8 cellular contexts compared by ENCODE assay signal in the genomic region with DNA sequence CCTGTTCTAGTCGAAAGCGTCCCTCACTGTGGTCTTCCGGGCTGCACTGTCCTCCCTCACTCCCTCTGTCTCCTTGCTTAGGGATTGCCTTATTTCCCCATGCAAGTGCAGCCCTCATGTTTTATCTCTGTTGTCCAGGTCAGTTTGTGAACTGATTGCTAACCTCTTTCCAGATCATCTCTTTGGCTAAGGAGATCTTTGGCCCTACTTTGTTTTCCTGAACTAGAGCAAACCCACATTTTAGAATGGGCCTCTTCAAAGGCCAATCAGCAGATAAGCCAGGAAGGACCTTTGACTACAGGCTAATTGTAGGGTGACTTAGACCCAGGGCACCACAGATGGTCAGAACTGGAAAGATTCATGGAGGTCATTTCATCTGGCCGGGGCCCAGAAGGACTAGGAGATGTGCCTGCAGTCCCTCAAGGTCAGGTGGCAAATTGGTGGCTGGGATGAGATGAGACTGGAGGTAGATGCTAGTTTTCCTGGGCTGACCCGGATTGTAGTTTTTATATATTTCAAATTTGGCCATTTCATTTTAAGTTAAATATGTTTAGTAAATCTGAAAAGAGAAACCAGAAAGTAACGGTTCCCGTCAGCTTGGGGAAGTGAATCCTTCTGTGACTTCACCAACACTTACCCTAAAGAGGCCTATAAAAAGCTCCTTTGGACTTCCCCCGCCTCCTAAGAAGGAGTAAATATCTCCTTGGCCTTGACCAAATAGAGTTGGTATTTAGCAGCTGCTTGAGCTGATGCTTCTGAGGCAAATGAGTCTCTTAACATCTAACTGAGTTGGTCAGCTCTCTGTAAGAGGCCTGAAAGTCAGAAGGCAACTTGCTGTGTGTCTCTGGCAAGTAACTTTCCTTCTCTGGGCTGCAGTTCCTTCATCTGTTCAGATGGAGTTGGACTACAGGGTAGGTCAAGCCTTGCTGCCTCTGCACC. TPM values are rescaled to one million over a fixed set of nuclear protein-coding genes. Genes with fewer than 3 reads are reported as not detected.
DNase-seq lines count a peak whose midpoint lies in the region; ATAC-seq and TF ChIP-seq lines count a peak whose summit lies in the region.

No MANE protein-coding gene starts in this region.

- DNase-seq in activated naive CD4-positive, alpha-beta T cell treated with anti-CD3 and anti-CD28 coated beads, Interleukin-2, amount 10 ng/mL, durations not matched to agents 7 days and 5 days, result no peak
- DNase-seq in activated naive CD4-positive, alpha-beta T cell (lab: John Stamatoyannopoulos, UW), result no peak
- DNase-seq in WTC11 (ENCODE audit: low spot score) (no peak), natural killer cell (no peak), dermis blood vessel endothelial cell (no peak), NCI-H1105 treated with DMSO at 0.1 percent for 48 hours (lab: John Stamatoyannopoulos, UW) (no peak), DMS 273 treated with DMSO at 0.1 percent for 48 hours (lab: John Stamatoyannopoulos, UW) (no peak)

- ATAC-seq in HG03039 (IDR thresholded peaks at IDR 0.05; ENCODE audit: unreplicated experiment) (peak; percentile 41), WTC11 (no peak), natural killer cell (peak in 2 of 3 donors; percentile 38 to 53)

- H3K9me3 Mint-ChIP-seq in activated naive CD4-positive, alpha-beta T cell treated with anti-CD3 and anti-CD28 coated beads, Interleukin-2, amount 10 ng/mL, durations not matched to agents 7 days and 5 days, result no peaks in the 10 kb centered on the region
- H3K9me3 Mint-ChIP-seq in WTC11, result no peaks in the 10 kb centered on the region
- no peaks in the 10 kb centered on the region for H3K9me3 Mint-ChIP-seq in natural killer cell

- CTCF ChIA-PET in activated naive CD4-positive, alpha-beta T cell treated with anti-CD3 and anti-CD28 coated beads, Interleukin-2, amount 10 ng/mL, durations not matched to agents 7 days and 5 days (lab: Charles Lee), result interaction anchor here (0.6 to 1.7 kb wide), 5 partner anchors 14 to 108 kb away, joined by 3 to 4 read pairs (median 3); a partner anchor contains a TSS
- CTCF ChIA-PET in WTC11 (lab: Charles Lee), result no interaction called here

- peaks cover 22% of the 10 kb centered on the region for H3K4me1 Mint-ChIP-seq in activated naive CD4-positive, alpha-beta T cell treated with anti-CD3 and anti-CD28 coated beads, Interleukin-2, amount 10 ng/mL, durations not matched to agents 7 days and 5 days
- H3K4me1 Mint-ChIP-seq in WTC11, result no peaks in the 10 kb centered on the region
- no peaks in the 10 kb centered on the region for H3K4me1 Mint-ChIP-seq in natural killer cell

- H3K27me3 Mint-ChIP-seq in activated naive CD4-positive, alpha-beta T cell treated with anti-CD3 and anti-CD28 coated beads, Interleukin-2, amount 10 ng/mL, durations not matched to agents 7 days and 5 days, result no peaks in the 10 kb centered on the region
- H3K27me3 Mint-ChIP-seq in WTC11 (ENCODE audit: low read depth) (no peaks in the 10 kb centered on the region), natural killer cell (ENCODE audit: low read depth in 2 of 2) (no peaks in the 10 kb centered on the region)

- intact Hi-C loops in natural killer cell (cut with micrococcal nuclease), result no loop called here

- TF ChIP-seq CTCF in WTC11 (IDR thresholded peaks at IDR 0.05), result no peak
- no peak for TF ChIP-seq CTCF in natural killer cell (IDR thresholded peaks at IDR 0.05)

- peaks cover 1% of the 10 kb centered on the region for H3K36me3 Mint-ChIP-seq in activated naive CD4-positive, alpha-beta T cell treated with anti-CD3 and anti-CD28 coated beads, Interleukin-2, amount 10 ng/mL, durations not matched to agents 7 days and 5 days
- H3K36me3 Mint-ChIP-seq in WTC11 (no peaks in the 10 kb centered on the region), natural killer cell (no peaks in the 10 kb centered on the region)

- no peak overlapping the region for H3K4me3 Mint-ChIP-seq in activated naive CD4-positive, alpha-beta T cell treated with anti-CD3 and anti-CD28 coated beads, Interleukin-2, amount 10 ng/mL, durations not matched to agents 7 days and 5 days
- H3K4me3 Mint-ChIP-seq in WTC11 (no peak overlapping the region), natural killer cell (no peak overlapping the region)

- H3K27ac Mint-ChIP-seq in activated naive CD4-positive, alpha-beta T cell treated with anti-CD3 and anti-CD28 coated beads, Interleukin-2, amount 10 ng/mL, durations not matched to agents 7 days and 5 days, result peak overlapping the region; percentile 85
- H3K27ac Mint-ChIP-seq in WTC11 (no peak overlapping the region), natural killer cell (peak overlapping the region in 1 of 2 donors; percentile 61)

- POLR2A ChIA-PET in WTC11 (lab: Charles Lee), result no interaction called here

TF ChIP-seq in WTC11, 78 proteins besides CTCF, POLR2A, EP300 and RAD21:
- TF ChIP-seq GABPB1 (CRISPR knock-in tag; IDR thresholded peaks at IDR 0.05) (peak; percentile 12; the same call in 1 of the 2 replicates), RORB (CRISPR knock-in tag; IDR thresholded peaks at IDR 0.05) (no peak)
TF ChIP-seq in WTC11: peak in this region for 1.

RNA-seq across cellular contexts. Expression of a gene that starts 6.3 kb away (rescaled TPM):
- total RNA-seq in WTC11 (2021), result 22.6 to 27.7 TPM (median 23.0 TPM) in 3 replicates
- total RNA-seq in natural killer cell, result 10 to 100 TPM; 12.1 to 17.7 (median 14.8) TPM
- 10.3 and 13.1 TPM in 2 replicates for total RNA-seq in dermis blood vessel endothelial cell

RNA-seq across cellular contexts. Expression of a gene that starts 24.5 kb away (rescaled TPM):
- total RNA-seq in WTC11 (2021), result 21.6 to 29.2 TPM (median 28.5 TPM) in 3 replicates
- total RNA-seq in natural killer cell, result 10 to 100 TPM; 44.5 to 56.9 (median 50.3) TPM
- 10.6 and 12.8 TPM in 2 replicates for total RNA-seq in dermis blood vessel endothelial cell

RNA-seq across cellular contexts. Expression of a gene that starts 33.8 kb away (rescaled TPM):
- total RNA-seq in WTC11 (2021) (85.8 to 94.7 TPM (median 87.5 TPM) in 3 replicates), natural killer cell (10 to 100 TPM; 27.3 to 29.4 (median 27.9) TPM), dermis blood vessel endothelial cell (63.2 and 73.5 TPM in 2 replicates)

RNA-seq across cellular contexts. Expression of a gene that starts 34.1 kb away (rescaled TPM):
- 54.5 to 66.9 TPM (median 62.7 TPM) in 3 replicates for total RNA-seq in WTC11 (2021)
- 10 to 100 TPM; 78.1 to 97.3 (median 94.0) TPM for total RNA-seq in natural killer cell
- total RNA-seq in dermis blood vessel endothelial cell, result 11.9 and 26.4 TPM in 2 replicates
